Comparison of ENCODE assay signal across 17 cellular contexts in the genomic region with DNA sequence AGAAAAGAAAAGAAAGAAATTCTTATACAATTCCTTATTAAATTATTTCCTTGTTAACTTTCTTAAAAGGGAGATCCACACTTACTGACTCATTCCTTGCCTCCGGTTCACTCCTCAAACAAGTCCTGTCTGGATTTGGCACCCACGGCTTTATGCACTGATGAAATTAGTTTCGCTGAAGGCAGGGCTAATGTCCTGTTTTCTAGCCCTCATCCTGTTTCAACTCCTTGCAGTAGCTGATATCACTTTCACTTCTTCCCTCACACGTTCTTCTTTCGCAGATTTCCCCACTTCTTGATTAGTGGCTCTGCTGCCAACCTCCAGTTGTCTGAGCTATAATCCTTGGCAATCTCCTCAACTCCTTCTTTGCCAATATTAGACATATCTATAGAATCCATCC.
DNase-seq lines count a peak whose midpoint lies in the region; ATAC-seq, FAIRE-seq and TF ChIP-seq lines count a peak whose summit lies in the region.
"Had no signal": no experiment of that assay in that cellular context is flagged by ENCODE, and none has a peak within 500 bp of the region (broad histone marks: within the 10 kb centered on the region; RNA-seq: fewer than 3 reads in every experiment).

No MANE protein-coding gene starts in this region.

- no peak for TF ChIP-seq CTCF in psoas muscle (IDR thresholded peaks at IDR 0.05)

- FAIRE-seq in GM18507 (lab: Jason Lieb, UNC) = peak; percentile 39
- FAIRE-seq: endometrium had no signal

- H3K4me1 ChIP-seq in psoas muscle = peaks cover 20% of the 10 kb centered on the region

- H3K36me3 ChIP-seq in psoas muscle (ENCODE audit: insufficient read depth in 1 of 2, low read depth in 1 of 2) = no peaks in the 10 kb centered on the region
- H3K36me3 ChIP-seq: heart right ventricle had no signal

- peak overlapping the region; percentile 28 for H3K27ac ChIP-seq in psoas muscle
- no peak overlapping the region for H3K27ac ChIP-seq in caudate nucleus (ENCODE audit: low read depth, low read length)
- H3K27ac ChIP-seq: C4-2B, heart right ventricle, HL-60 had no signal

- WGBS in psoas muscle, 3 donors = 40 to 66% (median 42%) methylated on average over 5 of the region's 5 CpGs

- no peaks in the 10 kb centered on the region for H3K27me3 ChIP-seq in psoas muscle (ENCODE audit: insufficient read depth in 3 of 3, low read length in 2 of 3)

- intact Hi-C loops in psoas muscle (cut with DNase I) = loop anchor here in 1 of 2 donors (5.0 to 10.0 kb wide), 2 partner anchors 179 to 224 kb away; a partner anchor contains a TSS

- H3K4me3 ChIP-seq in psoas muscle = no peak overlapping the region
- H3K4me3 ChIP-seq: heart right ventricle had no signal

- DNase-seq in GM18507 (ENCODE audit: extremely low spot score, insufficient read length, low read depth) = peak; percentile 22
- DNase-seq in RPMI7951 (ENCODE audit: low read depth) = peak; percentile 67
- DNase-seq in psoas muscle = no peak
- no peak for DNase-seq in caudate nucleus (lab: John Stamatoyannopoulos, UW)
- DNase-seq in NCI-H510A treated with DMSO at 0.1 percent for 48 hours (lab: John Stamatoyannopoulos, UW) = no peak
- DNase-seq in GM03348 (ENCODE audit: low spot score) = no peak
- DNase-seq in NCI-H69 (lab: John Stamatoyannopoulos, UW) = no peak
- DNase-seq: activated CD8-positive, alpha-beta memory T cell treated with anti-CD3 and anti-CD28 coated beads, Interleukin-2, amount 50 U/mL, for 48 hours; EL; heart right ventricle; left colon; right cardiac atrium; stimulated activated naive CD8-positive, alpha-beta T cell treated with anti-CD3 and anti-CD28 coated beads, Interleukin-15, Interleukin-2, amounts not matched to agents 100 U/mL and 50 U/mL, for 24 hours had no signal

- peak; percentile 59 for ATAC-seq in HG03095 (IDR thresholded peaks at IDR 0.05; ENCODE audit: unreplicated experiment)
- peak in 1 of 4 donors; percentile 16 for ATAC-seq in psoas muscle
- ATAC-seq: heart right ventricle; left colon; right cardiac atrium; stimulated activated naive CD8-positive, alpha-beta T cell treated with anti-CD3 and anti-CD28 coated beads, Interleukin-15, Interleukin-2, amounts not matched to agents 100 U/mL and 50 U/mL, for 24 hours had no signal

- H3K9me3 ChIP-seq in psoas muscle = no peaks in the 10 kb centered on the region
- H3K9me3 ChIP-seq: heart right ventricle had no signal

Comparison
In these comparisons a context has a peak if more than half of its experiments do, and no peak if none do; other contexts are left out.
1. DNase-seq: peak in GM18507 (single experiment) and RPMI7951 (single experiment); none in psoas muscle (0 of 2), caudate nucleus (0 of 61), NCI-H510A treated with DMSO at 0.1 percent for 48 hours (single experiment), GM03348 (single experiment) and NCI-H69 (single experiment).